In genomic region chr21:33308586-33309490, GRCh38 we compare ENCODE assay signal across 8 cellular contexts. TPM values are rescaled to one million over a fixed set of nuclear protein-coding genes. Genes with fewer than 3 reads are reported as not detected.
A peak's percentile ranks its signal among the peaks of the same experiment; 100 is the strongest.
DNase-seq lines count a peak whose midpoint lies in the region; ATAC-seq, FAIRE-seq and TF ChIP-seq lines count a peak whose summit lies in the region.

No MANE protein-coding gene starts in this region.

- H3K4me3 ChIP-seq in K562 (no peak overlapping the region), uterus (no peak overlapping the region)

- no peak for FAIRE-seq in K562 (lab: Jason Lieb, UNC)

- no peaks in the 10 kb centered on the region for H3K9me1 ChIP-seq in K562 (ENCODE audit: control insufficient read depth, insufficient read depth, low read length)

- TF ChIP-seq POLR2A in K562 (conservative IDR thresholded peaks at IDR 0.05) (no peak), uterus (IDR thresholded peaks at IDR 0.05) (no peak)

- 35% methylated on average over 6 of the region's 6 CpGs for WGBS in K562 (ENCODE audit: insufficient coverage, low coverage, missing lambda C conversion rate)

- POLR2A ChIA-PET in K562 (lab: Yijun Ruan, JAX): interaction anchor here (0.5 to 2.2 kb wide), 11 partner anchors 9 to 178 kb away, joined by 3 to 12 read pairs (median 3); partner anchors contain the start of gene IFNAR1

- DNase-seq in NCI-H2196 (lab: John Stamatoyannopoulos, UW; ENCODE audit: unreplicated experiment): peak; percentile 63
- DNase-seq in NCI-H2196 treated with DMSO at 0.1 percent for 48 hours (lab: John Stamatoyannopoulos, UW; ENCODE audit: unreplicated experiment): no peak
- DNase-seq in NCI-H1092 treated with DMSO at 0.1 percent for 48 hours (lab: John Stamatoyannopoulos, UW): peak; percentile 47
- peak in 1 of 4 experiments; percentile 51 for DNase-seq in K562 (ENCODE audit: extremely low read depth in 1 of 4, low spot score in 3 of 4)
- no peak for DNase-seq in uterus
- DNase-seq in hypothalamus (lab: John Stamatoyannopoulos, UW): no peak
- DNase-seq in 8988T: no peak

- in situ Hi-C loops in K562 (cut with MboI): no loop called here

- no peak overlapping the region for H3K4me2 ChIP-seq in K562 (ENCODE audit: insufficient read depth, low read length)

- ATAC-seq in HG02642 (IDR thresholded peaks at IDR 0.05; ENCODE audit: poor library complexity, unreplicated experiment) (peak; percentile 88), K562 (peak; percentile 52; the same call in 2 of the 3 replicates)

- TF ChIP-seq RAD21 in K562 (CRISPR knock-in tag; conservative IDR thresholded peaks at IDR 0.05 in 1 of 2, IDR thresholded peaks at IDR 0.05 in 1 of 2): peak; percentile 33 to 49; a peak in 3 of 4 replicates

- H4K20me1 ChIP-seq in K562 (replicated peaks; ENCODE audit: control insufficient read depth, insufficient read depth, low read length): no peaks in the 10 kb centered on the region

- TF ChIP-seq CTCF in K562 (IDR thresholded peaks at IDR 0.05 in 2 of 3, conservative IDR thresholded peaks at IDR 0.05 in 1 of 3; ENCODE audit: insufficient read depth in 2 of 3, low read depth in 1 of 3, low read length in 3 of 3) (peak in 2 of 3 experiments; percentile 36 to 68; a peak in 2 of 6 replicates), uterus (IDR thresholded peaks at IDR 0.05) (no peak)

- H3K27me3 ChIP-seq in K562 (ENCODE audit: control insufficient read depth in 2 of 2, insufficient read depth in 2 of 2, low read length in 2 of 2): no peaks in the 10 kb centered on the region
- H3K27me3 ChIP-seq in uterus: no peaks in the 10 kb centered on the region

- no peak overlapping the region for H2AFZ ChIP-seq in K562 (ENCODE audit: low read depth, low read length)

- intact Hi-C loops in K562 (cut with micrococcal nuclease): loop anchor here (2.0 kb wide), 1 partner anchor 110 kb away; no protein-coding TSS in a partner anchor
- intact Hi-C loops in uterus (cut with DNase I; ENCODE audit: low total_unique reads): no loop called here

- no peak overlapping the region for H3K27ac ChIP-seq in K562 (ENCODE audit: extremely low read depth, low read depth, low read length)
- H3K27ac ChIP-seq in uterus: no peak overlapping the region

- no peaks in the 10 kb centered on the region for H3K79me2 ChIP-seq in K562 (ENCODE audit: control insufficient read depth, insufficient read depth, low read length)

- no TSS peak for BruUV-seq in K562 (replicated peaks; lab: Mats Ljungman, UMichigan)

- no peak overlapping the region for H3K9ac ChIP-seq in K562 (ENCODE audit: insufficient read depth in 1 of 2, low read depth in 2 of 2, low read length in 2 of 2)

- H3K4me1 ChIP-seq in K562 (replicated peaks in 1 of 2; ENCODE audit: control insufficient read depth in 2 of 2, insufficient read depth in 2 of 2, low read length in 2 of 2) (peaks cover 13 to 18% of the 10 kb centered on the region in 2 experiments), uterus (no peaks in the 10 kb centered on the region)

- H3K9me3 ChIP-seq in K562 (replicated peaks; ENCODE audit: control insufficient read depth, insufficient read depth, low read depth, low read length): no peaks in the 10 kb centered on the region
- no peaks in the 10 kb centered on the region for H3K9me3 ChIP-seq in uterus

- CTCF ChIA-PET in K562 (lab: Yijun Ruan, JAX; ENCODE audit: low intra/inter-chr PET ratio): no interaction called here

- TF ChIP-seq EP300 in K562 (IDR thresholded peaks at IDR 0.05; ENCODE audit: low read length): no peak; the same call in 1 of the 2 replicates

- no peaks in the 10 kb centered on the region for H3K36me3 ChIP-seq in K562 (ENCODE audit: control insufficient read depth, insufficient read depth, low read length)
- no peaks in the 10 kb centered on the region for H3K36me3 ChIP-seq in uterus

TF ChIP-seq in K562, 482 proteins besides CTCF, POLR2A, EP300 and RAD21 (continues in another document):
- TF ChIP-seq TFAP4 (CRISPR knock-in tag; IDR thresholded peaks at IDR 0.05; ENCODE audit: borderline replicate concordance): peak; percentile 54
- TF ChIP-seq HNRNPUL1 (IDR thresholded peaks at IDR 0.05; ENCODE audit: low read length): no peak
- TF ChIP-seq, protein P1, sequence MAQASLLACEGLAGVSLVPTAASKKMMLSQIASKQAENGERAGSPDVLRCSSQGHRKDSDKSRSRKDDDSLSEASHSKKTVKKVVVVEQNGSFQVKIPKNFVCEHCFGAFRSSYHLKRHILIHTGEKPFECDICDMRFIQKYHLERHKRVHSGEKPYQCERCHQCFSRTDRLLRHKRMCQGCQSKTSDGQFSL (CRISPR knock-in tag; IDR thresholded peaks at IDR 0.05): no peak
- TF ChIP-seq, protein P1 (tag; IDR thresholded peaks at IDR 0.05): no peak
- TF ChIP-seq CTBP1 (IDR thresholded peaks at IDR 0.05; ENCODE audit: borderline replicate concordance): peak; percentile 54
- no peak for TF ChIP-seq MAFG (tag; conservative IDR thresholded peaks at IDR 0.05)
- TF ChIP-seq HDAC1 (IDR thresholded peaks at IDR 0.05): 0 out of 4 replicates have a peak, but pooled peaks of 1 of the 2 experiments have one; percentile 35
- TF ChIP-seq ZNF23 (CRISPR knock-in tag; IDR thresholded peaks at IDR 0.05): no peak
- TF ChIP-seq FOXA3 (CRISPR knock-in tag; conservative IDR thresholded peaks at IDR 0.05 in 1 of 2, IDR thresholded peaks at IDR 0.05 in 1 of 2): peak in 1 of 2 experiments; percentile 66; a peak in 2 of 4 replicates
- peak; percentile 66; the same call in 1 of the 2 replicates for TF ChIP-seq SMARCE1 (IDR thresholded peaks at IDR 0.05)
- TF ChIP-seq CREB1 (IDR thresholded peaks at IDR 0.05): no peak
- TF ChIP-seq CREB1 (CRISPR knock-in tag; IDR thresholded peaks at IDR 0.05): no peak
- TF ChIP-seq TCF3 (CRISPR knock-in tag; IDR thresholded peaks at IDR 0.05): peak; percentile 67
- TF ChIP-seq EHMT2 (IDR thresholded peaks at IDR 0.05): peak; percentile 45; the same call in 1 of the 2 replicates

RNA-seq across cellular contexts. Expression of gene IFNAR1, which starts 15.9 kb away (rescaled TPM):
- 7.7 and 20.5 TPM in 2 replicates for total RNA-seq in K562 (2011; cell fraction: chromatin; rRNA removed; ENCODE audit: low replicate concordance)
- total RNA-seq in K562 (2011; cell fraction: nucleolus; rRNA removed): 8.7 and 11.3 TPM in 2 replicates
- total RNA-seq in K562 (2011; cell fraction: nucleoplasm; rRNA removed): 13.3 and 24.0 TPM in 2 replicates
- 8.6 TPM in 2 replicates for total RNA-seq in K562 (2014; rRNA removed)
- total RNA-seq in K562 (2014; rRNA removed; fragmentation: Illumina TruSeq; extraction: Trizol): 11.5 and 13.7 TPM in 2 replicates
- total RNA-seq in K562 (2015; rRNA removed; fragmentation: Illumina TruSeq; extraction: Trizol): 10.2 and 12.7 TPM in 2 replicates
- total RNA-seq in K562 (2021): 23.7 and 24.2 TPM in 2 replicates
- 10.4 and 10.8 TPM in 2 replicates for polyA plus RNA-seq in K562 (2011; rRNA removed)
- 5.4 and 10.1 TPM in 2 replicates for polyA plus RNA-seq in K562 (2011; cell fraction: cytosol; rRNA removed)
- 2.8 and 3.5 TPM in 2 replicates for polyA plus RNA-seq in K562 (2011; cell fraction: nucleus; rRNA removed)
- polyA plus RNA-seq in K562 (2012): 20.0 and 32.3 TPM in 2 replicates
- polyA plus RNA-seq in K562 (2014; fragmentation: Illumina TruSeq; extraction: Trizol): 17.2 and 20.9 TPM in 2 replicates
- 10 to 100 TPM; 27.4 to 31.8 TPM for polyA plus RNA-seq in K562 (2014; fragmentation: Nextera tagmentation; extraction: Ambion mirVana)
- polyA plus RNA-seq in K562 (2014; rRNA removed): 11.0 and 14.8 TPM in 2 replicates
- polyA minus RNA-seq in K562 (2011; rRNA and poly(A)+ RNA removed): 21.6 and 28.4 TPM in 2 replicates
- 10.5 and 11.9 TPM in 2 replicates for polyA minus RNA-seq in K562 (2011; cell fraction: cytosol; rRNA and poly(A)+ RNA removed)
- 6.2 and 12.8 TPM in 2 replicates for polyA minus RNA-seq in K562 (2011; cell fraction: nucleus; rRNA and poly(A)+ RNA removed)
- total RNA-seq in uterus: 100 to 1,000 TPM in 1 of 4 donors, 10 to 100 TPM in 3; 26.8 to 115 (median 39.3) TPM

RNA-seq across cellular contexts. Expression of gene IL10RB, which starts 42.7 kb away (rescaled TPM):
- 29.7 and 42.2 TPM in 2 replicates for total RNA-seq in K562 (2011; cell fraction: chromatin; rRNA removed; ENCODE audit: low replicate concordance)
- 53.8 and 58.4 TPM in 2 replicates for total RNA-seq in K562 (2011; cell fraction: nucleolus; rRNA removed)
- total RNA-seq in K562 (2011; cell fraction: nucleoplasm; rRNA removed): 50.7 and 54.7 TPM in 2 replicates
- 25.3 and 31.2 TPM in 2 replicates for total RNA-seq in K562 (2014; rRNA removed)
- total RNA-seq in K562 (2014; rRNA removed; fragmentation: Illumina TruSeq; extraction: Trizol): 21.3 and 23.0 TPM in 2 replicates
- total RNA-seq in K562 (2015; rRNA removed; fragmentation: Illumina TruSeq; extraction: Trizol): 25.1 and 25.3 TPM in 2 replicates
- 17.5 TPM in 2 replicates for total RNA-seq in K562 (2021)
- polyA plus RNA-seq in K562 (2011; rRNA removed): 29.9 and 33.1 TPM in 2 replicates
- 26.0 and 37.2 TPM in 2 replicates for polyA plus RNA-seq in K562 (2011; cell fraction: cytosol; rRNA removed)
- polyA plus RNA-seq in K562 (2011; cell fraction: nucleus; rRNA removed): 11.5 and 12.0 TPM in 2 replicates
- polyA plus RNA-seq in K562 (2012): 26.1 and 35.7 TPM in 2 replicates
- 29.6 and 33.8 TPM in 2 replicates for polyA plus RNA-seq in K562 (2014; fragmentation: Illumina TruSeq; extraction: Trizol)
- polyA plus RNA-seq in K562 (2014; fragmentation: Nextera tagmentation; extraction: Ambion mirVana): 10 to 100 TPM; 10.9 to 14.7 TPM
- polyA plus RNA-seq in K562 (2014; rRNA removed): 19.3 and 22.1 TPM in 2 replicates
- polyA minus RNA-seq in K562 (2011; rRNA and poly(A)+ RNA removed): 36.6 and 39.8 TPM in 2 replicates
- polyA minus RNA-seq in K562 (2011; cell fraction: cytosol; rRNA and poly(A)+ RNA removed): 17.2 and 27.0 TPM in 2 replicates
- polyA minus RNA-seq in K562 (2011; cell fraction: nucleus; rRNA and poly(A)+ RNA removed): 8.1 and 12.9 TPM in 2 replicates
- total RNA-seq in uterus: 10 to 100 TPM; 17.9 to 45.5 (median 27.7) TPM

Comparison
In these comparisons a context has a peak if more than half of its experiments do, and no peak if none do; other contexts are left out.
1. DNase-seq: peak in NCI-H2196 (single experiment) and NCI-H1092 treated with DMSO at 0.1 percent for 48 hours (single experiment); none in NCI-H2196 treated with DMSO at 0.1 percent for 48 hours (single experiment), uterus (0 of 2), hypothalamus (0 of 51) and 8988T (single experiment).
2. CTCF ChIP-seq: peak in K562 (2 of 3); none in uterus (0 of 4).